ENCODE assay signal across 22 cellular contexts in the genomic region with DNA sequence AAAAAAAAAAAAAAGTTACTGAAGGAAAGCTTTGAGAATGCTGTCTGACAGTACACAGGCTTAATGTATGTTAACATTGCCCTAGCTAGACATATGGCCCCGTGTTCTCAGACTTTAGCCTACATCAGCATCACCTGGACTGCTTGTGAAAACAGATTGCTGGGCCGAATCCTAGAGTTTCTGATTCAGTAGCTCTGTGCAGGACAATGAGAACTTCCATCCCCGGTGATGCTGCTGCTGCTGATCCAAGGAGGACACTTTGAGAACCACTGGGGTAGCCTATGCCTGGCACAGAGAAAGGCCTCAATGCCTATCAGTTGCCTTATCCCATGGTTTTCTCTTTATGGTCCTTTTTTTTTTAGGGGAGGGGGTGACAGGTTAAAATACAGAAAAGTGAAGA. TPM values are rescaled to one million over a fixed set of nuclear protein-coding genes. Genes with fewer than 3 reads are reported as not detected.
DNase-seq lines count a peak whose midpoint lies in the region; ATAC-seq and TF ChIP-seq lines count a peak whose summit lies in the region.
"Had no signal": no experiment of that assay in that cellular context is flagged by ENCODE, and none has a peak within 500 bp of the region (broad histone marks: within the 10 kb centered on the region; RNA-seq: fewer than 3 reads in every experiment).

No MANE protein-coding gene starts in this region.

- H3K27me3 Mint-ChIP-seq in activated B cell treated with CpG ODN at 0.5 μM for 24 hours (no peaks in the 10 kb centered on the region), naive B cell (no peaks in the 10 kb centered on the region)
- H3K27me3 Mint-ChIP-seq in CD8-positive, alpha-beta T cell (ENCODE audit: low read depth) = peaks cover 64% of the 10 kb centered on the region

- peaks cover 42% of the 10 kb centered on the region for H3K36me3 Mint-ChIP-seq in activated B cell treated with CpG ODN at 0.5 μM for 24 hours (ENCODE audit: low read depth)
- H3K36me3 Mint-ChIP-seq in naive B cell = no peaks in the 10 kb centered on the region
- H3K36me3 Mint-ChIP-seq in CD8-positive, alpha-beta T cell = no peaks in the 10 kb centered on the region

- DNase-seq in NCI-H82 (lab: John Stamatoyannopoulos, UW) = peak; percentile 31
- no peak for DNase-seq in NCI-H82 treated with DMSO at 0.1 percent for 48 hours (lab: John Stamatoyannopoulos, UW; ENCODE audit: unreplicated experiment)
- no peak for DNase-seq in activated B cell treated with CpG ODN at 0.5 μM for 24 hours
- DNase-seq in naive B cell = no peak
- no peak for DNase-seq in DMS153 treated with DMSO at 0.1 percent for 48 hours (lab: John Stamatoyannopoulos, UW; ENCODE audit: unreplicated experiment)
- no peak for DNase-seq in AML-193 (lab: John Stamatoyannopoulos, UW)
- no peak for DNase-seq in foreskin melanocyte
- DNase-seq in CD8-positive, alpha-beta T cell = no peak
- DNase-seq: CD8-positive, alpha-beta memory T cell; DMS79 treated with DMSO at 0.1 percent for 48 hours; GOT3; MM.1S; NCI-H1092; NCI-H1436 treated with DMSO at 0.1 percent for 48 hours; NCI-H2029; NCI-H446; NCI-H526 treated with DMSO at 0.1 percent for 48 hours; Right ventricle myocardium superior had no signal

- no peak for TF ChIP-seq CTCF in activated B cell treated with CpG ODN at 0.5 μM for 24 hours (IDR thresholded peaks at IDR 0.05)
- no peak for TF ChIP-seq CTCF in CD8-positive, alpha-beta T cell (IDR thresholded peaks at IDR 0.05)

- H3K4me1 ChIP-seq in CD8-positive, alpha-beta T cell (ENCODE audit: insufficient read depth, low read length) = peaks cover 21% of the 10 kb centered on the region

- no peaks in the 10 kb centered on the region for H3K36me3 ChIP-seq in CD8-positive, alpha-beta T cell (ENCODE audit: insufficient read depth, low read length)

- H3K4me1 Mint-ChIP-seq in activated B cell treated with CpG ODN at 0.5 μM for 24 hours (peaks cover 68% of the 10 kb centered on the region), naive B cell (peaks cover 21 to 47% (median 44%) of the 10 kb centered on the region in 3 donors)
- peaks cover 16% of the 10 kb centered on the region for H3K4me1 Mint-ChIP-seq in CD8-positive, alpha-beta T cell (ENCODE audit: low read depth)

- peak overlapping the region; percentile 70 for H3K27ac Mint-ChIP-seq in activated B cell treated with CpG ODN at 0.5 μM for 24 hours
- peak overlapping the region in 2 of 6 donors; percentile 53 to 65 for H3K27ac Mint-ChIP-seq in naive B cell
- H3K27ac Mint-ChIP-seq in CD8-positive, alpha-beta T cell = no peak overlapping the region

- peaks cover 27% of the 10 kb centered on the region for H3K27me3 ChIP-seq in CD8-positive, alpha-beta T cell (ENCODE audit: insufficient read depth, low read length)

- POLR2A ChIA-PET in activated B cell treated with CpG ODN at 0.5 μM for 24 hours (lab: Charles Lee) = interaction anchor here (0.6 to 14.4 kb wide), 10 partner anchors 10 to 149 kb away, joined by 3 to 453 read pairs (median 10); no protein-coding TSS in a partner anchor
- POLR2A ChIA-PET in CD8-positive, alpha-beta T cell (lab: Charles Lee) = no interaction called here

- no peak overlapping the region for H3K27ac ChIP-seq in CD8-positive, alpha-beta T cell (ENCODE audit: low read depth, low read length)

- ATAC-seq in activated B cell treated with CpG ODN at 0.5 μM for 24 hours (ENCODE audit: low read depth) = no peak
- no peak for ATAC-seq in naive B cell (ENCODE audit: low read depth in 2 of 2)
- no peak for ATAC-seq in CD8-positive, alpha-beta T cell
- ATAC-seq: HCT116 had no signal

- CTCF ChIA-PET in activated B cell treated with CpG ODN at 0.5 μM for 24 hours (lab: Charles Lee) = interaction anchor here (1.5 to 2.3 kb wide), 5 partner anchors 9 to 37 kb away, joined by 4 to 20 read pairs (median 6); no protein-coding TSS in a partner anchor
- CTCF ChIA-PET in CD8-positive, alpha-beta T cell (lab: Charles Lee) = interaction anchor here (1.8 kb wide), 1 partner anchor 17 kb away, joined by 3 read pairs; no protein-coding TSS in a partner anchor

- no peaks in the 10 kb centered on the region for H3K9me3 ChIP-seq in CD8-positive, alpha-beta T cell (ENCODE audit: low read length)

- intact Hi-C loops in activated B cell treated with CpG ODN at 0.5 μM for 24 hours (cut with micrococcal nuclease) = loop anchor here (2.0 to 5.0 kb wide), 3 partner anchors 15 to 304 kb away; a partner anchor contains a TSS
- intact Hi-C loops in CD8-positive, alpha-beta T cell (cut with DNase I, micrococcal nuclease) = no loop called here

- H3K4me3 Mint-ChIP-seq in activated B cell treated with CpG ODN at 0.5 μM for 24 hours (peak overlapping the region; percentile 93), naive B cell (peak overlapping the region in 6 of 8 donors; percentile 39 to 95 (median 70))
- H3K4me3 Mint-ChIP-seq in CD8-positive, alpha-beta T cell = no peak overlapping the region

- H3K9me3 Mint-ChIP-seq in activated B cell treated with CpG ODN at 0.5 μM for 24 hours = no peaks in the 10 kb centered on the region
- no peaks in the 10 kb centered on the region for H3K9me3 Mint-ChIP-seq in naive B cell
- H3K9me3 Mint-ChIP-seq in CD8-positive, alpha-beta T cell = no peaks in the 10 kb centered on the region
- H3K9me3 Mint-ChIP-seq: CD8-positive, alpha-beta memory T cell had no signal

- no peak overlapping the region for H3K4me3 ChIP-seq in CD8-positive, alpha-beta T cell (ENCODE audit: low read depth, low read length)

RNA-seq across cellular contexts. Expression of a gene that starts 1.6 kb away (rescaled TPM):
- total RNA-seq in activated B cell treated with CpG ODN at 0.5 μM for 24 hours = 183 TPM in 2 replicates
- 10 to 100 TPM; 26.7 to 71.4 (median 56.5) TPM for polyA plus RNA-seq in naive B cell (ENCODE audit: low read depth in 6 of 6)
- under 1 TPM; 0.14 to 0.44 TPM for total RNA-seq in CD8-positive, alpha-beta T cell
- total RNA-seq: A172, LHCN-M2 had no signal
- polyA plus RNA-seq: CD8-positive, alpha-beta memory T cell had no signal

RNA-seq across cellular contexts. Expression of a gene that starts 43.4 kb away (rescaled TPM):
- total RNA-seq in activated B cell treated with CpG ODN at 0.5 μM for 24 hours = 0.11 and 0.20 TPM in 2 replicates
- polyA plus RNA-seq in naive B cell (ENCODE audit: low read depth in 6 of 6) = not detected
- total RNA-seq in CD8-positive, alpha-beta T cell = not detected
- total RNA-seq: A172; CD8-positive, alpha-beta memory T cell; LHCN-M2 had no signal
- polyA plus RNA-seq: BJ; CD8-positive, alpha-beta memory T cell had no signal

RNA-seq across cellular contexts. Expression of a gene that starts 55.9 kb away (rescaled TPM):
- total RNA-seq in activated B cell treated with CpG ODN at 0.5 μM for 24 hours = 41.9 and 48.1 TPM in 2 replicates
- 10 to 100 TPM; 28.4 to 44.0 (median 31.6) TPM for polyA plus RNA-seq in naive B cell (ENCODE audit: low read depth in 6 of 6)
- total RNA-seq in CD8-positive, alpha-beta T cell = 10 to 100 TPM; 27.5 to 29.2 TPM

Comparison
In these comparisons a context has a peak if more than half of its experiments do, and no peak if none do; other contexts are left out.
1. RNA of a gene that starts 1.6 kb away (total RNA-seq): 183 TPM in activated B cell treated with CpG ODN at 0.5 μM for 24 hours; 0.14 to 0.44 TPM in CD8-positive, alpha-beta T cell; every median in the first group is over 100 times any median in the second.